ENCODE assay signal across 30 cellular contexts in the genomic region with DNA sequence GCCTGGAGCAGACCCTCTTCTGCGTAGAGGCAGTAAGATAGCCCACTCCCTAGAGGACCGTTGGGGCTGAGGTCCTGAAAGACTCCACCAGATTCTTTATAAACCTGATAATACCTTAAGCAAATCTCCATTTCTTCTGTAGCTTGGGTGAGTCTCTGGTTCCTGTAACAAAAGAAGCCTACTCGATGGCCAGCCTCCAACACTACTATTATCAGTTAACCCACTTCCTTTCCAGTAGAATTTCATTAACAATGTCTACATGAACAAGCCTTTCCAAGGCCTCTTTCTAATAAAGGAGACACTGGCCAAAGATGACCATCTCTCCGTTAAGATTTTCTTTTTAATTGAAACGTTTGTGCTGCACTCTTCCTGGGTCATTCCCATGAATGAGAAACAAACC.
"Had no signal": no experiment of that assay in that cellular context is flagged by ENCODE, and none has a peak within 500 bp of the region (broad histone marks: within the 10 kb centered on the region; RNA-seq: fewer than 3 reads in every experiment).

No MANE protein-coding gene starts in this region.

- H3K4me3 ChIP-seq: body of pancreas, colonic mucosa, gastroesophageal sphincter, heart right ventricle, hepatocyte had no signal

- H3K27me3 ChIP-seq: body of pancreas, colonic mucosa, gastroesophageal sphincter, heart right ventricle, hepatocyte had no signal

- H3K9me3 ChIP-seq: body of pancreas, colonic mucosa, gastroesophageal sphincter, heart right ventricle had no signal

- ATAC-seq: activated T-cell treated with anti-CD3 and anti-CD28 coated beads, Interleukin-2, amount 50 U/mL, for 72 hours; body of pancreas; gastroesophageal sphincter; heart right ventricle; T-helper 17 cell; WTC11 had no signal

- H3K79me2 ChIP-seq: hepatocyte had no signal

- H3K36me3 Mint-ChIP-seq: WTC11 had no signal

- FAIRE-seq: endometrium had no signal

- H3K4me2 ChIP-seq: hepatocyte had no signal

- H3K27ac Mint-ChIP-seq: activated CD4-positive, alpha-beta memory T cell treated with anti-CD3 and anti-CD28 coated beads, Interleukin-2, amount 10 ng/mL, durations not matched to agents 7 days and 5 days; activated CD4-positive, alpha-beta T cell treated with anti-CD3 and anti-CD28 coated beads, Interleukin-2, amount 10 ng/mL, durations not matched to agents 7 days and 5 days; activated naive CD8-positive, alpha-beta T cell; activated T-cell treated with anti-CD3 and anti-CD28 coated beads, Interleukin-2, amount 50 U/mL, for 24 hours; activated T-cell treated with anti-CD3 and anti-CD28 coated beads, Interleukin-2, amount 50 U/mL, for 72 hours; T-helper 17 cell; T-helper 2 cell treated with Interferon-gamma antibody and Interleukin-4, amounts not matched to agents 5 μg/mL and 100 μg/mL, for 36 hours; WTC11 had no signal

- H3K27ac ChIP-seq: body of pancreas, colonic mucosa, gastroesophageal sphincter, heart right ventricle, hepatocyte, VCaP had no signal

- H3K4me1 Mint-ChIP-seq: activated CD4-positive, alpha-beta memory T cell treated with anti-CD3 and anti-CD28 coated beads, Interleukin-2, amount 10 ng/mL, durations not matched to agents 7 days and 5 days; activated CD4-positive, alpha-beta T cell treated with anti-CD3 and anti-CD28 coated beads, Interleukin-2, amount 10 ng/mL, durations not matched to agents 7 days and 5 days; T-helper 17 cell; WTC11 had no signal

- H2AFZ ChIP-seq: hepatocyte had no signal

- H3K4me1 ChIP-seq: body of pancreas, colonic mucosa, gastroesophageal sphincter, heart right ventricle had no signal

- H3K9me3 Mint-ChIP-seq: activated CD4-positive, alpha-beta memory T cell treated with anti-CD3 and anti-CD28 coated beads, Interleukin-2, amount 10 ng/mL, durations not matched to agents 7 days and 5 days; activated CD4-positive, alpha-beta T cell treated with anti-CD3 and anti-CD28 coated beads, Interleukin-2, amount 10 ng/mL, durations not matched to agents 7 days and 5 days; activated T-cell treated with anti-CD3 and anti-CD28 coated beads, Interleukin-2, amount 50 U/mL, for 24 hours; activated T-cell treated with anti-CD3 and anti-CD28 coated beads, Interleukin-2, amount 50 U/mL, for 72 hours; T-helper 2 cell treated with Interferon-gamma antibody and Interleukin-4, amounts not matched to agents 5 μg/mL and 100 μg/mL, for 36 hours; WTC11 had no signal

- H3K4me3 Mint-ChIP-seq: activated CD4-positive, alpha-beta memory T cell treated with anti-CD3 and anti-CD28 coated beads, Interleukin-2, amount 10 ng/mL, durations not matched to agents 7 days and 5 days; activated CD4-positive, alpha-beta T cell treated with anti-CD3 and anti-CD28 coated beads, Interleukin-2, amount 10 ng/mL, durations not matched to agents 7 days and 5 days; activated naive CD8-positive, alpha-beta T cell; activated T-cell treated with anti-CD3 and anti-CD28 coated beads, Interleukin-2, amount 50 U/mL, for 24 hours; activated T-cell treated with anti-CD3 and anti-CD28 coated beads, Interleukin-2, amount 50 U/mL, for 72 hours; T-helper 17 cell; T-helper 2 cell treated with Interferon-gamma antibody and Interleukin-4, amounts not matched to agents 5 μg/mL and 100 μg/mL, for 36 hours; WTC11 had no signal

- DNase-seq: activated CD4-positive, alpha-beta memory T cell treated with anti-CD3 and anti-CD28 coated beads, Interleukin-2, amount 10 ng/mL, durations not matched to agents 7 days and 5 days; activated CD4-positive, alpha-beta T cell treated with anti-CD3 and anti-CD28 coated beads for 1 hour; activated CD4-positive, alpha-beta T cell treated with anti-CD3 and anti-CD28 coated beads for 4 hours; activated CD4-positive, alpha-beta T cell treated with anti-CD3 and anti-CD28 coated beads, Interleukin-2, amount 10 ng/mL, durations not matched to agents 7 days and 5 days; activated CD4-positive, alpha-beta T cell treated with anti-CD3 and anti-CD28 coated beads, Interleukin-2, amount 50 U/mL, for 4 hours; activated CD8-positive, alpha-beta memory T cell treated with anti-CD3 and anti-CD28 coated beads, Interleukin-2, amount 50 U/mL, for 48 hours; activated gamma-delta T cell; activated naive CD4-positive, alpha-beta T cell treated with anti-CD3 and anti-CD28 coated beads, Interleukin-2, amount 50 U/mL, for 16 hours; activated naive CD4-positive, alpha-beta T cell treated with Interleukin-2 at 50 U/mL for 16 hours; activated T-cell treated with anti-CD3 and anti-CD28 coated beads for 4 hours; activated T-cell treated with anti-CD3 and anti-CD28 coated beads, Interleukin-2, amount 50 U/mL, for 24 hours; activated T-cell treated with anti-CD3 and anti-CD28 coated beads, Interleukin-2, amount 50 U/mL, for 72 hours; amniotic stem cell; anterior cingulate cortex; body of pancreas; caudate nucleus; colonic mucosa; effector CD8-positive, alpha-beta T cell; foreskin melanocyte; heart right ventricle; T-helper 1 cell; T-helper 17 cell; T1000 had no signal

- H3K36me3 ChIP-seq: colonic mucosa had no signal

- H3K27me3 Mint-ChIP-seq: activated CD4-positive, alpha-beta memory T cell treated with anti-CD3 and anti-CD28 coated beads, Interleukin-2, amount 10 ng/mL, durations not matched to agents 7 days and 5 days; activated CD4-positive, alpha-beta T cell treated with anti-CD3 and anti-CD28 coated beads, Interleukin-2, amount 10 ng/mL, durations not matched to agents 7 days and 5 days; activated naive CD8-positive, alpha-beta T cell; activated T-cell treated with anti-CD3 and anti-CD28 coated beads, Interleukin-2, amount 50 U/mL, for 24 hours; T-helper 17 cell had no signal
